8 cellular contexts compared by ENCODE assay signal in the genomic region with DNA sequence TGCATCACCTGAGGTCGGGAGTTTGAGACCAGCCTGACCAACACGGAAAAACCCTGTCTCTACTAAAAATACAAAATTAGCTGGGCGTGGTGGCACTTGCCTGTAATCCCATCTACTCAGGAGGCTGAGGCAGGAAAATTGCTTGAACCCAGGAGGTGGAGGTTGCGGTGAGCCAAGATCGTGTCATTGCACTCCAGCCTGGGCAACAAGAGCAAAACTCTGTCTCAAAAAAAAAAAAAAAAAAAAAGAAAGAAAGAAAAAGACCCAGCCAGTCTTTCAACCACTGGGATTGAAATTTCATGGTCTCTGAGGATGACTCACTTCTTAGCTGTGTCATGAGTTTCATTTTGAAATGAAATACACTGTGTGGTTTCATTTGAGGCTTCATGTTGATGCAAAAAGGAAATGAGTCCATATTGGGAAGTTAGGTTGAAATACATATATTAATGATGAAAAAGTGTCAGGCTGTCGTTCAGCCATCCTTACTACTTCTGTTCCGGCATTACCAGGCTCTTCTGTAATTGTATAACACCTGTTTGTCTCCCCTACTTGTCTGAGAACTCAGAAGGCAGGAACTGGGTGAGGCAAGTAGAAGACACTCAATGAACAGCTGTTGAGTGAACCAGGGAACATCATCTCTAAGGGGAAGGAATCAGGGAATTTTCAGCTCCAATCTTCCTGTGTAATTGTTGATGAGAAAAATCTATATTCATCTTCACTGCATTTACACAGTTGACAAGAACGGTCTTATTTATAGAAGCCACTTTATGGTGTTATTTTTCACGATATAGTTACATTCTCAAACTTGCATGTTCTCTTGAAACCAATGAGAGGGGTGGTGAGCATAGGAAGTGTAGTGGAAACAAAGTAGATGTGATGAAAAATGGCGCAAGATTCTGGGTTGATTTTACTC.
DNase-seq lines count a peak whose midpoint lies in the region; ATAC-seq, FAIRE-seq and TF ChIP-seq lines count a peak whose summit lies in the region.

No MANE protein-coding gene starts in this region.

- H2AFZ ChIP-seq in HepG2 (ENCODE audit: low read length), result no peak overlapping the region

- H4K20me1 ChIP-seq in HepG2 (ENCODE audit: insufficient read depth, low read length), result no peaks in the 10 kb centered on the region

- TF ChIP-seq EP300 in HepG2 (IDR thresholded peaks at IDR 0.05; ENCODE audit: low read depth in 2 of 2, low read length in 2 of 2), result no peak
- no peak for TF ChIP-seq EP300 in HepG2 (CRISPR knock-in tag; IDR thresholded peaks at IDR 0.05; ENCODE audit: borderline replicate concordance)

- H3K27ac ChIP-seq in right lobe of liver (no peak overlapping the region), HepG2 (ENCODE audit: extremely low read length, insufficient read depth, low read length) (no peak overlapping the region), muscle layer of duodenum (ENCODE audit: low read length) (peak overlapping the region; percentile 12)

- TF ChIP-seq CTCF in right lobe of liver (IDR thresholded peaks at IDR 0.05) (no peak), HepG2 (CRISPR knock-in tag; IDR thresholded peaks at IDR 0.05) (no peak)

- H3K4me3 ChIP-seq in right lobe of liver (no peak overlapping the region), HepG2 (replicated peaks in 1 of 3; ENCODE audit: insufficient read depth in 1 of 3, low read depth in 2 of 3, low read length in 3 of 3) (no peak overlapping the region), adipocyte (ENCODE audit: low read length) (peak overlapping the region; percentile 36), muscle layer of duodenum (ENCODE audit: low read depth in 1 of 2, low read length in 2 of 2) (no peak overlapping the region)

- ATAC-seq in right lobe of liver (peak; percentile 39 to 73 (median 62)), HepG2 (no peak), HG02678 (IDR thresholded peaks at IDR 0.05; ENCODE audit: unreplicated experiment) (peak; percentile 84)

- no peak for FAIRE-seq in HepG2 (lab: Jason Lieb, UNC)

- no peak overlapping the region for H3K4me2 ChIP-seq in HepG2 (ENCODE audit: low read depth, low read length)

- H3K9ac ChIP-seq in HepG2 (ENCODE audit: insufficient read depth, low read depth, low read length) (no peak overlapping the region), adipocyte (ENCODE audit: low read length) (no peak overlapping the region)

- peaks cover 0 to 4% (median 0%) of the 10 kb centered on the region in 4 donors for H3K4me1 ChIP-seq in right lobe of liver
- no peaks in the 10 kb centered on the region for H3K4me1 ChIP-seq in HepG2 (ENCODE audit: insufficient read depth, low read length)
- peaks cover 38% of the 10 kb centered on the region for H3K4me1 ChIP-seq in adipocyte (ENCODE audit: control insufficient read depth, insufficient read depth, low read length)
- H3K4me1 ChIP-seq in muscle layer of duodenum (ENCODE audit: control insufficient read depth in 1 of 2, insufficient read depth in 2 of 2, low read length in 2 of 2), result peaks cover 0 to 17% of the 10 kb centered on the region in 2 donors

- H3K36me3 ChIP-seq in right lobe of liver, result no peaks in the 10 kb centered on the region
- no peaks in the 10 kb centered on the region for H3K36me3 ChIP-seq in HepG2 (replicated peaks in 1 of 2; ENCODE audit: control insufficient read depth in 1 of 2, insufficient read depth in 2 of 2, low read length in 2 of 2)
- H3K36me3 ChIP-seq in adipocyte (ENCODE audit: control insufficient read depth, insufficient read depth, low read length, severe bottlenecking), result no peaks in the 10 kb centered on the region
- no peaks in the 10 kb centered on the region for H3K36me3 ChIP-seq in muscle layer of duodenum (ENCODE audit: control insufficient read depth in 1 of 2, insufficient read depth in 2 of 2, low read length in 2 of 2)

- intact Hi-C loops in right lobe of liver (cut with DNase I), result no loop called here
- intact Hi-C loops in HepG2 (cut with micrococcal nuclease; ENCODE audit: unreplicated experiment), result no loop called here

- no TSS peak for BruUV-seq in HepG2 (replicated peaks; lab: Mats Ljungman, UMichigan)

- POLR2A ChIA-PET in HepG2 (lab: Yijun Ruan, JAX), result no interaction called here

- TF ChIP-seq RAD21 in HepG2 (CRISPR knock-in tag; IDR thresholded peaks at IDR 0.05), result no peak

- in situ Hi-C loops in HepG2 (cut with HindIII; ENCODE audit: extremely low pct_ligation_motif_present, low pct_unique_long_range_greater_than_20kb), result no loop called here

- no peaks in the 10 kb centered on the region for H3K9me3 ChIP-seq in right lobe of liver
- H3K9me3 ChIP-seq in HepG2 (ENCODE audit: low read length), result no peaks in the 10 kb centered on the region
- no peaks in the 10 kb centered on the region for H3K9me3 ChIP-seq in adipocyte (ENCODE audit: control insufficient read depth, low read length)
- no peaks in the 10 kb centered on the region for H3K9me3 ChIP-seq in muscle layer of duodenum (ENCODE audit: control insufficient read depth in 1 of 2, low read length in 2 of 2)

- no peak for DNase-seq in right lobe of liver
- DNase-seq in HepG2 (ENCODE audit: low spot score), result no peak
- peak; percentile 66 for DNase-seq in NAMALWA (ENCODE audit: low spot score)
- DNase-seq in adipocyte (ENCODE audit: low read depth), result peak; percentile 88
- no peak for DNase-seq in NCI-H526 treated with DMSO at 0.1 percent for 48 hours (lab: John Stamatoyannopoulos, UW)
- no peak for DNase-seq in NCI-H2107 (lab: John Stamatoyannopoulos, UW)

- CTCF ChIA-PET in HepG2 (lab: Yijun Ruan, JAX; ENCODE audit: low intra/inter-chr PET ratio, low total read pairs), result no interaction called here

- WGBS in right lobe of liver (ENCODE audit: insufficient coverage, low coverage, low lambda C conversion rate, missing lambda C conversion rate), result 73% methylated on average over 7 of the region's 10 CpGs
- WGBS in HepG2 (ENCODE audit: low lambda C conversion rate), result 32% methylated on average over 10 of the region's 10 CpGs

- no peak for TF ChIP-seq POLR2A in right lobe of liver (IDR thresholded peaks at IDR 0.05)
- TF ChIP-seq POLR2A in HepG2 (IDR thresholded peaks at IDR 0.05; ENCODE audit: insufficient read depth in 1 of 2, low read depth in 2 of 2, low read length in 2 of 2), result no peak

- no peaks in the 10 kb centered on the region for H3K79me2 ChIP-seq in HepG2 (ENCODE audit: insufficient read depth, low read length)

- H3K27me3 ChIP-seq in right lobe of liver, result no peaks in the 10 kb centered on the region
- H3K27me3 ChIP-seq in HepG2 (ENCODE audit: control insufficient read depth in 1 of 2, insufficient read depth in 2 of 2, low read length in 2 of 2), result peaks cover 0 to 5% of the 10 kb centered on the region in 2 experiments; a peak in 1 of 5 replicates
- no peaks in the 10 kb centered on the region for H3K27me3 ChIP-seq in adipocyte (replicated peaks; ENCODE audit: control insufficient read depth, insufficient read depth, low read length)
- no peaks in the 10 kb centered on the region for H3K27me3 ChIP-seq in muscle layer of duodenum (ENCODE audit: low read depth, low read length)

TF ChIP-seq in HepG2, 621 proteins besides CTCF, POLR2A, EP300 and RAD21:
- TF ChIP-seq ZNF292 (CRISPR knock-in tag; IDR thresholded peaks at IDR 0.05; ENCODE audit: borderline replicate concordance, low read depth), result no peak
- TF ChIP-seq, protein P1, sequence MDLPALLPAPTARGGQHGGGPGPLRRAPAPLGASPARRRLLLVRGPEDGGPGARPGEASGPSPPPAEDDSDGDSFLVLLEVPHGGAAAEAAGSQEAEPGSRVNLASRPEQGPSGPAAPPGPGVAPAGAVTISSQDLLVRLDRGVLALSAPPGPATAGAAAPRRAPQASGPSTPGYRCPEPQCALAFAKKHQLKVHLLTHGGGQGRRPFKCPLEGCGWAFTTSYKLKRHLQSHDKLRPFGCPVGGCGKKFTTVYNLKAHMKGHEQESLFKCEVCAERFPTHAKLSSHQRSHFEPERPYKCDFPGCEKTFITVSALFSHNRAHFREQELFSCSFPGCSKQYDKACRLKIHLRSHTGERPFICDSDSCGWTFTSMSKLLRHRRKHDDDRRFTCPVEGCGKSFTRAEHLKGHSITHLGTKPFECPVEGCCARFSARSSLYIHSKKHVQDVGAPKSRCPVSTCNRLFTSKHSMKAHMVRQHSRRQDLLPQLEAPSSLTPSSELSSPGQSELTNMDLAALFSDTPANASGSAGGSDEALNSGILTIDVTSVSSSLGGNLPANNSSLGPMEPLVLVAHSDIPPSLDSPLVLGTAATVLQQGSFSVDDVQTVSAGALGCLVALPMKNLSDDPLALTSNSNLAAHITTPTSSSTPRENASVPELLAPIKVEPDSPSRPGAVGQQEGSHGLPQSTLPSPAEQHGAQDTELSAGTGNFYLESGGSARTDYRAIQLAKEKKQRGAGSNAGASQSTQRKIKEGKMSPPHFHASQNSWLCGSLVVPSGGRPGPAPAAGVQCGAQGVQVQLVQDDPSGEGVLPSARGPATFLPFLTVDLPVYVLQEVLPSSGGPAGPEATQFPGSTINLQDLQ (CRISPR knock-in tag; IDR thresholded peaks at IDR 0.05), result no peak

Comparison
In these comparisons a context has a peak if more than half of its experiments do, and no peak if none do; other contexts are left out.
1. DNase-seq: peak in NAMALWA (single experiment) and adipocyte (single experiment); none in right lobe of liver (0 of 3), HepG2 (single experiment), NCI-H526 treated with DMSO at 0.1 percent for 48 hours (single experiment) and NCI-H2107 (single experiment).